Comparison of ENCODE assay signal across 16 cellular contexts in genomic region chr1:186218661-186219352, GRCh38.
DNase-seq lines count a peak whose midpoint lies in the region; ATAC-seq and TF ChIP-seq lines count a peak whose summit lies in the region.
"Had no signal": no experiment of that assay in that cellular context is flagged by ENCODE, and none has a peak within 500 bp of the region (broad histone marks: within the 10 kb centered on the region; RNA-seq: fewer than 3 reads in every experiment).

No MANE protein-coding gene starts in this region.

- no peak overlapping the region for H3K23ac ChIP-seq in trophoblast cell (ENCODE audit: low read length)

- CTCF ChIA-PET in PC-9 (lab: Charles Lee) = no interaction called here

- no peak for TF ChIP-seq CTCF in testis (IDR thresholded peaks at IDR 0.05)
- no peak for TF ChIP-seq CTCF in PC-9 (conservative IDR thresholded peaks at IDR 0.05)

- H3K79me1 ChIP-seq in trophoblast cell (ENCODE audit: low read length) = no peaks in the 10 kb centered on the region

- H2AK5ac ChIP-seq in trophoblast cell (ENCODE audit: low read length) = no peak overlapping the region

- H3K4me1 ChIP-seq in Karpas-422 (ENCODE audit: low read length) (peaks cover 8% of the 10 kb centered on the region), trophoblast cell (ENCODE audit: control insufficient read depth in 1 of 2, insufficient read depth in 2 of 2, low read length in 2 of 2) (no peaks in the 10 kb centered on the region), testis (no peaks in the 10 kb centered on the region), PC-9 (replicated peaks; ENCODE audit: insufficient read depth) (no peaks in the 10 kb centered on the region)

- H3K36me3 ChIP-seq in Karpas-422 (ENCODE audit: insufficient read depth, low read length) = no peaks in the 10 kb centered on the region
- no peaks in the 10 kb centered on the region for H3K36me3 ChIP-seq in trophoblast cell (ENCODE audit: control insufficient read depth in 1 of 2, insufficient read depth in 2 of 2, low read length in 2 of 2)
- H3K36me3 ChIP-seq in testis (ENCODE audit: low read depth, missing control alignments) = no peaks in the 10 kb centered on the region
- no peaks in the 10 kb centered on the region for H3K36me3 ChIP-seq in PC-9 (ENCODE audit: low read depth)

- POLR2A ChIA-PET in PC-9 (lab: Charles Lee; ENCODE audit: unreplicated experiment) = no interaction called here

- no peak overlapping the region for H3K14ac ChIP-seq in trophoblast cell (ENCODE audit: low read length)

- no peaks in the 10 kb centered on the region for H4K20me1 ChIP-seq in Karpas-422 (ENCODE audit: insufficient read depth, low read depth, low read length)
- no peaks in the 10 kb centered on the region for H4K20me1 ChIP-seq in PC-9 (ENCODE audit: insufficient read depth)

- H2AFZ ChIP-seq in Karpas-422 (ENCODE audit: low read length) (no peak overlapping the region), trophoblast cell (ENCODE audit: insufficient read depth, low read length, poor library complexity) (peak overlapping the region; percentile 54), PC-9 (no peak overlapping the region)
- H2AFZ ChIP-seq: GM23248 had no signal

- H4K91ac ChIP-seq in trophoblast cell (ENCODE audit: low read depth, low read length) = no peak overlapping the region

- ATAC-seq in GM19328 (IDR thresholded peaks at IDR 0.05; ENCODE audit: unreplicated experiment) (peak; percentile 54), HG02678 (IDR thresholded peaks at IDR 0.05; ENCODE audit: unreplicated experiment) (peak; percentile 58)
- ATAC-seq: activated naive CD8-positive, alpha-beta T cell treated with anti-CD3 and anti-CD28 coated beads, Interleukin-2, amount 50 U/mL, for 24 hours; Panc1 had no signal

- TF ChIP-seq POLR2A in testis (IDR thresholded peaks at IDR 0.05) = no peak

- H3K9me2 ChIP-seq in Karpas-422 (replicated peaks; ENCODE audit: insufficient read depth, low read length) (no peaks in the 10 kb centered on the region), PC-9 (ENCODE audit: insufficient read depth) (no peaks in the 10 kb centered on the region)

- H3K4me2 ChIP-seq in Karpas-422 (ENCODE audit: low read depth, low read length, poor library complexity, severe bottlenecking) (peak overlapping the region; percentile 12), trophoblast cell (ENCODE audit: low read length) (no peak overlapping the region), PC-9 (no peak overlapping the region)

- no peak overlapping the region for H4K12ac ChIP-seq in trophoblast cell (ENCODE audit: low read depth, low read length)

- H3K27ac ChIP-seq in Karpas-422 (ENCODE audit: low read length) (no peak overlapping the region), trophoblast cell (ENCODE audit: low read depth, low read length) (no peak overlapping the region), testis (no peak overlapping the region), PC-9 (no peak overlapping the region)
- H3K27ac ChIP-seq: GM23248 had no signal

- intact Hi-C loops in testis (cut with DNase I; ENCODE audit: low total_unique reads) (no loop called here), PC-9 (cut with micrococcal nuclease; ENCODE audit: unreplicated experiment) (no loop called here)

- DNase-seq in Karpas-422 (peak; percentile 61), trophoblast cell (no peak), NCI-H526 (lab: John Stamatoyannopoulos, UW) (no peak), testis (no peak), DMS79 treated with DMSO at 0.1 percent for 48 hours (lab: John Stamatoyannopoulos, UW) (no peak), PC-9 (no peak)
- DNase-seq: activated naive CD8-positive, alpha-beta T cell treated with anti-CD3 and anti-CD28 coated beads, Interleukin-2, amount 50 U/mL, for 24 hours; cortex of kidney; GM23248; islet precursor cell; NCI-H1436; substantia nigra; T-helper 9 cell had no signal

- H2BK5ac ChIP-seq in trophoblast cell (ENCODE audit: low read depth, low read length, poor library complexity) = peak overlapping the region; percentile 40

- H3F3A ChIP-seq in PC-9 (ENCODE audit: insufficient read depth, low read depth) = no peaks in the 10 kb centered on the region

- H3K4ac ChIP-seq in trophoblast cell (ENCODE audit: low read depth, low read length) = no peak overlapping the region

- H3K27me3 ChIP-seq in Karpas-422 (ENCODE audit: low read length) = no peaks in the 10 kb centered on the region
- no peaks in the 10 kb centered on the region for H3K27me3 ChIP-seq in trophoblast cell (ENCODE audit: insufficient read depth, low read length)
- no peaks in the 10 kb centered on the region for H3K27me3 ChIP-seq in testis
- H3K27me3 ChIP-seq in PC-9 (ENCODE audit: insufficient read depth, low read depth) = no peaks in the 10 kb centered on the region

- H3K79me2 ChIP-seq in Karpas-422 (ENCODE audit: low read length) = no peaks in the 10 kb centered on the region
- no peaks in the 10 kb centered on the region for H3K79me2 ChIP-seq in trophoblast cell (ENCODE audit: control insufficient read depth, insufficient read depth, low read length, poor library complexity)
- H3K79me2 ChIP-seq in PC-9 (ENCODE audit: low read depth) = no peaks in the 10 kb centered on the region

- BruUV-seq in PC-9 (replicated peaks; lab: Mats Ljungman, UMichigan) = no TSS peak

- WGBS in trophoblast cell (ENCODE audit: extremely low coverage, insufficient coverage, insufficient read length) = no CpG with 5 or more reads among the region's 4 CpGs
- 59 to 70% methylated on average over 4 of the region's 4 CpGs for WGBS in testis, 2 donors

- H4K8ac ChIP-seq in trophoblast cell (ENCODE audit: low read depth, low read length) = no peak overlapping the region

- H3K18ac ChIP-seq in trophoblast cell (ENCODE audit: low read length) = no peak overlapping the region

- H2BK120ac ChIP-seq in trophoblast cell (ENCODE audit: insufficient read depth, low read length, poor library complexity) = no peak overlapping the region

- H3K9ac ChIP-seq in Karpas-422 (ENCODE audit: low read length) = no peak overlapping the region
- H3K9ac ChIP-seq in trophoblast cell (ENCODE audit: low read length) = no peak overlapping the region
- H3K9ac ChIP-seq: GM23248 had no signal

- H3K4me3 ChIP-seq in Karpas-422 (ENCODE audit: low read length) = no peak overlapping the region
- H3K4me3 ChIP-seq in trophoblast cell (ENCODE audit: low read depth, low read length) = no peak overlapping the region
- H3K4me3 ChIP-seq in testis = no peak overlapping the region
- no peak overlapping the region for H3K4me3 ChIP-seq in PC-9
- H3K4me3 ChIP-seq: GM23248 had no signal

- no peaks in the 10 kb centered on the region for H3K9me3 ChIP-seq in Karpas-422 (ENCODE audit: low read length)
- no peaks in the 10 kb centered on the region for H3K9me3 ChIP-seq in trophoblast cell (ENCODE audit: insufficient read depth, low read depth, low read length)
- no peaks in the 10 kb centered on the region for H3K9me3 ChIP-seq in testis
- no peaks in the 10 kb centered on the region for H3K9me3 ChIP-seq in PC-9 (ENCODE audit: insufficient read depth, low read depth)

- no peak overlapping the region for H2BK12ac ChIP-seq in trophoblast cell (ENCODE audit: low read length)
